Comparison of ENCODE assay signal across 8 cellular contexts in genomic region chr1:89762431-89762800, GRCh38. TPM values are rescaled to one million over a fixed set of nuclear protein-coding genes. Genes with fewer than 3 reads are reported as not detected.
DNase-seq lines count a peak whose midpoint lies in the region; ATAC-seq and TF ChIP-seq lines count a peak whose summit lies in the region.

No MANE protein-coding gene starts in this region.

- ATAC-seq in HG02798 (IDR thresholded peaks at IDR 0.05; ENCODE audit: poor library complexity, unreplicated experiment), result peak; percentile 11

- peaks cover 38 to 61% (median 52%) of the 10 kb centered on the region in 4 donors for H3K4me1 Mint-ChIP-seq in CD4-positive, alpha-beta memory T cell

- TF ChIP-seq CTCF in WERI-Rb-1 (IDR thresholded peaks at IDR 0.05; ENCODE audit: low read depth, low read length) (no peak), testis (IDR thresholded peaks at IDR 0.05) (no peak)

- H3K9me3 Mint-ChIP-seq in CD4-positive, alpha-beta memory T cell, result no peaks in the 10 kb centered on the region

- no peaks in the 10 kb centered on the region for H3K36me3 ChIP-seq in CD4-positive, alpha-beta memory T cell (ENCODE audit: insufficient read depth, low read length)
- H3K36me3 ChIP-seq in WERI-Rb-1 (no peaks in the 10 kb centered on the region), iPS-20b (ENCODE audit: insufficient read depth, low read depth, low read length) (no peaks in the 10 kb centered on the region), testis (ENCODE audit: low read depth, missing control alignments) (no peaks in the 10 kb centered on the region)

- peak overlapping the region; percentile 88 to 97 (median 92) for H3K4me3 Mint-ChIP-seq in CD4-positive, alpha-beta memory T cell

- H3K9ac ChIP-seq in iPS-20b (ENCODE audit: low read depth, low read length), result peak overlapping the region; percentile 41; the same call in 1 of the 2 replicates

- peak overlapping the region; percentile 11 to 74 for H3K4me3 ChIP-seq in CD4-positive, alpha-beta memory T cell (ENCODE audit: low read length in 2 of 2)
- H3K4me3 ChIP-seq in WERI-Rb-1 (ENCODE audit: low read depth, low read length), result peak overlapping the region; percentile 58; the same call in 1 of the 2 replicates
- peak overlapping the region; percentile 71; the same call in 1 of the 2 replicates for H3K4me3 ChIP-seq in iPS-20b (ENCODE audit: low read length)
- peak overlapping the region; percentile 24 to 32 for H3K4me3 ChIP-seq in testis

- TF ChIP-seq POLR2A in testis (IDR thresholded peaks at IDR 0.05), result no peak

- H3K27me3 ChIP-seq in CD4-positive, alpha-beta memory T cell (ENCODE audit: insufficient read depth, low read length), result no peaks in the 10 kb centered on the region
- no peaks in the 10 kb centered on the region for H3K27me3 ChIP-seq in WERI-Rb-1 (ENCODE audit: insufficient read depth, low read depth, severe bottlenecking)
- peaks cover 36% of the 10 kb centered on the region for H3K27me3 ChIP-seq in iPS-20b (ENCODE audit: insufficient read depth, low read length)
- H3K27me3 ChIP-seq in testis, result no peaks in the 10 kb centered on the region

- no peaks in the 10 kb centered on the region for H3K9me3 ChIP-seq in CD4-positive, alpha-beta memory T cell (ENCODE audit: control insufficient read depth in 1 of 2, low read length in 2 of 2)
- H3K9me3 ChIP-seq in WERI-Rb-1 (ENCODE audit: severe bottlenecking) (no peaks in the 10 kb centered on the region), iPS-20b (ENCODE audit: insufficient read depth, low read depth, low read length) (no peaks in the 10 kb centered on the region), testis (no peaks in the 10 kb centered on the region)

- WGBS in testis, 2 donors, result 26 to 43% methylated on average over 13 of the region's 13 CpGs

- H3K36me3 Mint-ChIP-seq in CD4-positive, alpha-beta memory T cell, result peaks cover 0 to 3% of the 10 kb centered on the region in 2 donors

- DNase-seq in CD4-positive, alpha-beta memory T cell, result peak in 1 of 5 donors; percentile 12
- no peak for DNase-seq in WERI-Rb-1
- no peak for DNase-seq in testis
- no peak for DNase-seq in RKO (ENCODE audit: low spot score)
- no peak for DNase-seq in GM19238 (ENCODE audit: insufficient read length, low spot score)
- DNase-seq in ecto neural progenitor cell (ENCODE audit: low spot score), result no peak

- POLR2A ChIA-PET in CD4-positive, alpha-beta memory T cell (lab: Charles Lee; ENCODE audit: partially characterized antibody), result interaction anchor here (0.6 to 12.3 kb wide), 30 partner anchors 22 to 279 kb away, joined by 3 to 215 read pairs (median 7); partner anchors contain the start of genes LRRC8B and LRRC8C

- peak overlapping the region; percentile 62 for H3K27ac ChIP-seq in CD4-positive, alpha-beta memory T cell (ENCODE audit: low read depth, low read length)
- no peak overlapping the region for H3K27ac ChIP-seq in WERI-Rb-1
- H3K27ac ChIP-seq in iPS-20b (ENCODE audit: low read length), result no peak overlapping the region
- H3K27ac ChIP-seq in testis, result no peak overlapping the region

- H3K27ac Mint-ChIP-seq in CD4-positive, alpha-beta memory T cell, result peak overlapping the region; percentile 80 to 97 (median 94)

- CTCF ChIA-PET in CD4-positive, alpha-beta memory T cell (lab: Charles Lee; ENCODE audit: partially characterized antibody), result interaction anchor here (0.6 to 17.6 kb wide), 57 partner anchors 9 to 776 kb away, joined by 3 to 629 read pairs (median 6); partner anchors contain the start of genes LRRC8B and LRRC8C

- peaks cover 59% of the 10 kb centered on the region for H3K4me1 ChIP-seq in CD4-positive, alpha-beta memory T cell (ENCODE audit: insufficient read depth, low read length)
- H3K4me1 ChIP-seq in iPS-20b (ENCODE audit: insufficient read depth, low read length) (no peaks in the 10 kb centered on the region), testis (peaks cover 6% of the 10 kb centered on the region)

- intact Hi-C loops in CD4-positive, alpha-beta memory T cell (cut with micrococcal nuclease), result loop anchor here (5.0 kb wide), 1 partner anchor 65 kb away; no protein-coding TSS in a partner anchor
- intact Hi-C loops in testis (cut with DNase I; ENCODE audit: low total_unique reads), result loop anchor here (5.0 kb wide), 1 partner anchor 280 kb away; no protein-coding TSS in a partner anchor

- no peaks in the 10 kb centered on the region for H3K27me3 Mint-ChIP-seq in CD4-positive, alpha-beta memory T cell

RNA-seq across cellular contexts. Expression of gene LRRC8D, which starts 58.4 kb away (rescaled TPM):
- total RNA-seq in CD4-positive, alpha-beta memory T cell, result 10 to 100 TPM; 56.8 to 63.2 TPM
- polyA plus RNA-seq in CD4-positive, alpha-beta memory T cell, result 10 to 100 TPM; 70.1 to 72.7 TPM
- total RNA-seq in testis, result 10 to 100 TPM; 41.1 to 46.1 TPM
- polyA plus RNA-seq in testis (ENCODE audit: insufficient read depth, low read depth, low replicate concordance), result 20.8 TPM
